ENCODE assay signal across 8 cellular contexts in the genomic region with DNA sequence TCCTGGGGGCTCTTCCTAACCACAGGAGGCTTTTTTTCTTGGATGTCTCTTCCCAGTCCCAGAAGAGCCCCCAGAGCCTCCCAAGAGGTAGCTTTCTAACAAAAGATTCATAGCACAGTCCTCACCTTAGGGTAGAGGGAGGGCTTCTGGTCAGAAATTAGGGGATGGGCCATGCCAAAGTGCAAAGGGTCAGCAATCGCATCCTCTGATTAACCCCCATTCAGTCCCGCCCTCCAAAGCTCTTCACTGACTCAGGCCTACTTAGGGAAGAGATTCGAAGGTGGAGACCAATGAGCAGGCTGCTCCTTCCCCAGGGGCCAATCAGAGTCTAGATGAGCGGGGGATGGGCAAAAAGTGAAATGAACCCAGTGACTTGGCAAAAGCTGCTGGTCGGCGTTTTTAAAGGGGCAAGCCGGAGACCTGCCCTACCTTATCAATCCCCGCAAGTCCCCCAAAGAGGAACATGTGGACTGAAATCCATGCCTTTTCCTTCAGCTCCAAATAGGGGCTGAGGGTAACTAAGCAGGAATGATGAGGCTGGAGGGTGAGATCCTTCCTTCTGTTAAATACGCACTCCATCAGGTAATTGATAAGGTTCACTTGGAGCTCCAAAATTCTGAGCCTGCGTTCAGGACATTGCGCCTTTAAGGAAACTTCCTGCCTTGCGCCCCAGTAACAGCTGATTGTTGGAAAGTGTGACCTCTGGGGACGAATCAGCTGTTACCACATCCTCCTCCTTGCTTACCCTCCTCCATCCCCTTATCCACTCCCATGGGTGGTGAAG. TPM values are rescaled to one million over a fixed set of nuclear protein-coding genes. Genes with fewer than 3 reads are reported as not detected.
DNase-seq lines count a peak whose midpoint lies in the region; ATAC-seq, FAIRE-seq and TF ChIP-seq lines count a peak whose summit lies in the region.

No MANE protein-coding gene starts in this region.

- peak; percentile 57 for FAIRE-seq in small intestine (lab: Jason Lieb, UNC)

- BruUV-seq in A673 (replicated peaks; lab: Mats Ljungman, UMichigan), result no TSS peak

- TF ChIP-seq CTCF in A673 (conservative IDR thresholded peaks at IDR 0.05; ENCODE audit: low read depth, low read length) (no peak), WI38 (IDR thresholded peaks at IDR 0.05; ENCODE audit: low read depth, low read length) (no peak), cardiac fibroblast (IDR thresholded peaks at IDR 0.05; ENCODE audit: low read depth, low read length) (no peak)

- WGBS in small intestine, 3 donors, result 0 to 1% (median 0%) methylated on average over 13 of the region's 13 CpGs

- H3K27ac ChIP-seq in A673 (ENCODE audit: low read depth, low read length, poor library complexity, severe bottlenecking) (peak overlapping the region; percentile 99), small intestine (ENCODE audit: low read depth in 1 of 2, low read length in 1 of 2) (peak overlapping the region; percentile 99)

- DNase-seq in A673 (ENCODE audit: low spot score) (peak; percentile 98), NCI-H2196 treated with DMSO at 0.1 percent for 48 hours (lab: John Stamatoyannopoulos, UW; ENCODE audit: unreplicated experiment) (peak; percentile 84), cardiac fibroblast (ENCODE audit: low read depth in 2 of 2) (peak; percentile 99 to 100), iPS-NIHi7 (ENCODE audit: extremely low spot score) (peak; percentile 94), small intestine (peak; percentile 99)

- H3K4me3 ChIP-seq in A673 (ENCODE audit: low read depth, low read length, poor library complexity, severe bottlenecking) (peak overlapping the region; percentile 60), WI38 (ENCODE audit: low read depth, low read length) (peak overlapping the region; percentile 78), cardiac fibroblast (replicated peaks in 1 of 2; ENCODE audit: low read depth in 2 of 2, low read length in 2 of 2) (peak overlapping the region; percentile 75 to 78), small intestine (ENCODE audit: low read depth in 1 of 2, low read length in 2 of 2) (peak overlapping the region; percentile 51 to 76)

- POLR2A ChIA-PET in A673 (lab: Charles Lee; ENCODE audit: low non-redundant PET), result interaction anchor here (0.6 to 0.7 kb wide), 2 partner anchors 111 to 948 kb away, joined by 3 to 13 read pairs; no protein-coding TSS in a partner anchor

- H3K4me1 ChIP-seq in A673 (ENCODE audit: insufficient read depth, low read length, poor library complexity, severe bottlenecking) (peaks cover 28% of the 10 kb centered on the region), small intestine (ENCODE audit: control insufficient read depth in 2 of 2, insufficient read depth in 1 of 2, low read depth in 1 of 2, low read length in 1 of 2) (peaks cover 0 to 2% of the 10 kb centered on the region in 2 donors)

- H3K36me3 ChIP-seq in A673 (ENCODE audit: insufficient read depth, low read length, poor library complexity, severe bottlenecking) (peaks cover 6% of the 10 kb centered on the region), small intestine (ENCODE audit: control insufficient read depth in 2 of 2, insufficient read depth in 2 of 2, low read length in 2 of 2) (peaks cover 0 to 5% of the 10 kb centered on the region in 2 donors)

- ATAC-seq in GM18868 (IDR thresholded peaks at IDR 0.05; ENCODE audit: unreplicated experiment) (peak; percentile 36), HG03108 (IDR thresholded peaks at IDR 0.05; ENCODE audit: unreplicated experiment) (peak; percentile 35)

- CTCF ChIA-PET in A673 (lab: Charles Lee), result interaction anchor here (0.6 kb wide), 1 partner anchor 47 kb away, joined by 3 read pairs; no protein-coding TSS in a partner anchor

- no peaks in the 10 kb centered on the region for H3K27me3 ChIP-seq in A673 (replicated peaks; ENCODE audit: insufficient read depth, low read depth, low read length, poor library complexity)
- no peaks in the 10 kb centered on the region for H3K27me3 ChIP-seq in small intestine (ENCODE audit: control insufficient read depth in 2 of 2, insufficient read depth in 2 of 2, low read length in 2 of 2)

- H3K9me3 ChIP-seq in A673 (ENCODE audit: low read depth, low read length, poor library complexity, severe bottlenecking) (no peaks in the 10 kb centered on the region), small intestine (ENCODE audit: control insufficient read depth, low read depth) (no peaks in the 10 kb centered on the region)

- intact Hi-C loops in A673 (cut with micrococcal nuclease; ENCODE audit: unreplicated experiment), result loop anchor here (5.0 to 10.0 kb wide), 2 partner anchors 148 to 325 kb away; partner anchors contain the start of gene OVCA2

RNA-seq across cellular contexts. Expression of gene TLCD2, which starts 6.9 kb away (rescaled TPM):
- total RNA-seq in A673 (2021), result 2.1 and 4.2 TPM in 2 replicates
- polyA plus RNA-seq in small intestine, result 10 to 100 TPM in 1 of 3 donors, 1 to 10 TPM in 2; 5.1 to 10.3 (median 7.8) TPM

RNA-seq across cellular contexts. Expression of gene WDR81, which starts 7.4 kb away (rescaled TPM):
- 18.6 and 19.4 TPM in 2 replicates for total RNA-seq in A673 (2021)
- 10 to 100 TPM; 14.6 to 18.0 (median 14.8) TPM for polyA plus RNA-seq in small intestine

RNA-seq across cellular contexts. Expression of gene SERPINF2, which starts 25.6 kb away (rescaled TPM):
- total RNA-seq in A673 (2021), result 0.28 and 0.37 TPM in 2 replicates
- polyA plus RNA-seq in small intestine, result 1 to 10 TPM in 2 of 3 donors, under 1 TPM in 1; 0.89 to 4.5 (median 1.6) TPM

RNA-seq across cellular contexts. Expression of gene PRPF8, which starts 32.4 kb away (rescaled TPM):
- total RNA-seq in A673 (2021), result 439 and 450 TPM in 2 replicates
- polyA plus RNA-seq in small intestine, result 10 to 100 TPM; 61.1 to 87.2 (median 62.8) TPM

RNA-seq across cellular contexts. Expression of gene SERPINF1, which starts 44.8 kb away (rescaled TPM):
- 47.8 and 91.0 TPM in 2 replicates for total RNA-seq in A673 (2021)
- polyA plus RNA-seq in small intestine, result 100 to 1,000 TPM in 1 of 3 donors, 10 to 100 TPM in 1, 1 to 10 TPM in 1; 7.2 to 118 (median 20.8) TPM

Comparison
In these comparisons a context has a peak if more than half of its experiments do, and no peak if none do; other contexts are left out.
1. Peak in every context shown above with its lines: DNase-seq, ATAC-seq, H3K4me3 ChIP-seq and H3K27ac ChIP-seq.